Comparison of ENCODE assay signal across 14 cellular contexts in the genomic region with DNA sequence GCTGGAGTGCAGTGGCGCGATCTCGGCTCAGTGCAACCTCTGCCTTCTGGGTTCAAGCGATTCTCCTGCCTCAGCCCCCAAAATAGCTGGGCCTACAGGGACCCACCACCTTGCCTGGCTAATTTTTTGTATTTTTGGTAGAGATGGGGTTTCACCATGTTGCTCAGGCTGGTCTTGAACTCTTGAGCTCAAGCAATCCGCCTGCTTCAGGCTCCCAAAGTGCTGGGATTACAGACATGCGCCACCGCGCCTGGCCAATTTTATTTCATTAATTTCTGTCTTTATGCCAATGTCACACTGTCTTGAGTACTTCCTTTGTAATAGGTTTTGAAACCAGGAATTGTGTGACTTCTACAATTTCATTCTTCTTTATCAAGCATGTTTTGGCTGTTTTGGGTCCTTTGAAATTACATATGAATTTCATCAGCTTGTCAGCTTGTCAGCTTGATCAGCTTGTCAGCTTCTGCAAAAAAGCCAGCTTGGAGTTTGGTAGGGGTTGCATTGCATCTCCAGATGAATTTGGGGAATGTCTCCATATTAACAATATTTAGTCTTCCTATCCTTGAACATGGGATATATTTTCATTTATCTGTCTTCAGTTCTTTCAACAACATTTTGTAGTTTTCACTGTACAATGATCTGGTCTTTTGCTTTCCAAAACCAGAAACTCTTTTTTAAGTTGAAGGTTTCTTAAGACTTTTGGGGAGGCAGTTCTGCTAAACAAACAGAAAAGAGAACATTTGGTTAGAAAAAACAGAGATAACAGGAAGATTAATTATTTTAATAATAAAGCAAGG. TPM values are rescaled to one million over a fixed set of nuclear protein-coding genes. Genes with fewer than 3 reads are reported as not detected.
DNase-seq lines count a peak whose midpoint lies in the region; ATAC-seq and TF ChIP-seq lines count a peak whose summit lies in the region.
"Had no signal": no experiment of that assay in that cellular context is flagged by ENCODE, and none has a peak within 500 bp of the region (broad histone marks: within the 10 kb centered on the region; RNA-seq: fewer than 3 reads in every experiment).

No MANE protein-coding gene starts in this region.

- intact Hi-C loops in activated CD8-positive, alpha-beta T cell treated with anti-CD3 and anti-CD28 coated beads for 36 hours (cut with micrococcal nuclease): no loop called here
- intact Hi-C loops in Calu3 (cut with micrococcal nuclease; ENCODE audit: unreplicated experiment) (no loop called here), lower lobe of right lung (cut with DNase I) (no loop called here)

- H3K36me3 ChIP-seq in lower lobe of right lung: no peaks in the 10 kb centered on the region

- peaks cover 22% of the 10 kb centered on the region for H3K4me1 ChIP-seq in lower lobe of right lung

- no peaks in the 10 kb centered on the region for H3K27me3 Mint-ChIP-seq in activated CD8-positive, alpha-beta T cell treated with anti-CD3 and anti-CD28 coated beads for 36 hours
- no peaks in the 10 kb centered on the region for H3K27me3 Mint-ChIP-seq in activated CD8-positive, alpha-beta T cell treated with anti-CD3 and anti-CD28 coated beads, Interleukin-2, amount 10 ng/mL, durations not matched to agents 7 days and 5 days (ENCODE audit: low read depth)
- H3K27me3 Mint-ChIP-seq in Calu3 (ENCODE audit: unreplicated experiment) (no peaks in the 10 kb centered on the region), T-helper 17 cell (no peaks in the 10 kb centered on the region)

- H3K9me3 ChIP-seq in T-helper 17 cell (ENCODE audit: control insufficient read depth, low read length, poor library complexity, severe bottlenecking) (no peaks in the 10 kb centered on the region), lower lobe of right lung (no peaks in the 10 kb centered on the region)
- H3K9me3 ChIP-seq: spleen had no signal

- TF ChIP-seq POLR2A in GM18505 (IDR thresholded peaks at IDR 0.05; ENCODE audit: borderline replicate concordance, extremely low read depth, insufficient read depth, insufficient read length): no peak

- peaks cover 34% of the 10 kb centered on the region for H3K36me3 Mint-ChIP-seq in activated CD8-positive, alpha-beta T cell treated with anti-CD3 and anti-CD28 coated beads for 36 hours (ENCODE audit: low read depth)
- peaks cover 21% of the 10 kb centered on the region for H3K36me3 Mint-ChIP-seq in activated CD8-positive, alpha-beta T cell treated with anti-CD3 and anti-CD28 coated beads, Interleukin-2, amount 10 ng/mL, durations not matched to agents 7 days and 5 days (ENCODE audit: low read depth)
- H3K36me3 Mint-ChIP-seq in Calu3 (ENCODE audit: insufficient read depth, unreplicated experiment): peaks cover 11% of the 10 kb centered on the region
- peaks cover 3% of the 10 kb centered on the region for H3K36me3 Mint-ChIP-seq in T-helper 17 cell (ENCODE audit: low read depth)

- peak overlapping the region; percentile 65 for H3K27ac Mint-ChIP-seq in activated CD8-positive, alpha-beta T cell treated with anti-CD3 and anti-CD28 coated beads for 36 hours
- no peak overlapping the region for H3K27ac Mint-ChIP-seq in activated CD8-positive, alpha-beta T cell treated with anti-CD3 and anti-CD28 coated beads, Interleukin-2, amount 10 ng/mL, durations not matched to agents 7 days and 5 days
- H3K27ac Mint-ChIP-seq in Calu3 (ENCODE audit: unreplicated experiment): peak overlapping the region; percentile 44
- peak overlapping the region; percentile 74 for H3K27ac Mint-ChIP-seq in T-helper 17 cell

- no peaks in the 10 kb centered on the region for H3K27me3 ChIP-seq in lower lobe of right lung (ENCODE audit: low read depth)
- H3K27me3 ChIP-seq: spleen had no signal

- H3K4me1 Mint-ChIP-seq in activated CD8-positive, alpha-beta T cell treated with anti-CD3 and anti-CD28 coated beads for 36 hours (ENCODE audit: low read depth): peaks cover 51% of the 10 kb centered on the region
- peaks cover 13% of the 10 kb centered on the region for H3K4me1 Mint-ChIP-seq in activated CD8-positive, alpha-beta T cell treated with anti-CD3 and anti-CD28 coated beads, Interleukin-2, amount 10 ng/mL, durations not matched to agents 7 days and 5 days (ENCODE audit: low read depth)
- H3K4me1 Mint-ChIP-seq in Calu3 (ENCODE audit: low read depth, unreplicated experiment) (peaks cover 42% of the 10 kb centered on the region), T-helper 17 cell (peaks cover 37% of the 10 kb centered on the region)

- TF ChIP-seq CTCF in activated CD8-positive, alpha-beta T cell treated with anti-CD3 and anti-CD28 coated beads for 36 hours (IDR thresholded peaks at IDR 0.05): no peak
- no peak for TF ChIP-seq CTCF in Calu3 (IDR thresholded peaks at IDR 0.05; ENCODE audit: unreplicated experiment)
- no peak for TF ChIP-seq CTCF in lower lobe of right lung (IDR thresholded peaks at IDR 0.05)

- CTCF ChIA-PET in activated CD8-positive, alpha-beta T cell treated with anti-CD3 and anti-CD28 coated beads for 36 hours (lab: Charles Lee): no interaction called here
- CTCF ChIA-PET in activated CD8-positive, alpha-beta T cell treated with anti-CD3 and anti-CD28 coated beads, Interleukin-2, amount 10 ng/mL, durations not matched to agents 7 days and 5 days (lab: Charles Lee): interaction anchor here (1.0 kb wide), 1 partner anchor 49 kb away, joined by 4 read pairs; no protein-coding TSS in a partner anchor
- CTCF ChIA-PET in Calu3 (lab: Charles Lee): no interaction called here

- BruUV-seq in Calu3 (replicated peaks; lab: Mats Ljungman, UMichigan): no TSS peak

- DNase-seq in activated CD8-positive, alpha-beta T cell treated with anti-CD3 and anti-CD28 coated beads for 36 hours: no peak
- no peak for DNase-seq in activated CD8-positive, alpha-beta T cell treated with anti-CD3 and anti-CD28 coated beads, Interleukin-2, amount 10 ng/mL, durations not matched to agents 7 days and 5 days
- DNase-seq in Calu3: no peak
- no peak for DNase-seq in T-helper 17 cell
- no peak for DNase-seq in lower lobe of right lung
- DNase-seq: caudate nucleus; GM23248; NCI-H774; spleen; stimulated activated CD4-positive, alpha-beta T cell treated with anti-CD3 and anti-CD28 coated beads, Interleukin-4, amount 100 ng/mL, for 4 hours had no signal

- no peak overlapping the region for H3K4me3 Mint-ChIP-seq in activated CD8-positive, alpha-beta T cell treated with anti-CD3 and anti-CD28 coated beads for 36 hours
- H3K4me3 Mint-ChIP-seq in activated CD8-positive, alpha-beta T cell treated with anti-CD3 and anti-CD28 coated beads, Interleukin-2, amount 10 ng/mL, durations not matched to agents 7 days and 5 days: no peak overlapping the region
- no peak overlapping the region for H3K4me3 Mint-ChIP-seq in Calu3 (ENCODE audit: low read depth, unreplicated experiment)
- H3K4me3 Mint-ChIP-seq in T-helper 17 cell: no peak overlapping the region

- H3K4me3 ChIP-seq in lower lobe of right lung: no peak overlapping the region
- H3K4me3 ChIP-seq: GM23248, spleen had no signal

- peak overlapping the region; percentile 37 for H3K27ac ChIP-seq in lower lobe of right lung
- H3K27ac ChIP-seq: GM23248 had no signal

- H3K9me3 Mint-ChIP-seq in activated CD8-positive, alpha-beta T cell treated with anti-CD3 and anti-CD28 coated beads for 36 hours: no peaks in the 10 kb centered on the region
- H3K9me3 Mint-ChIP-seq in activated CD8-positive, alpha-beta T cell treated with anti-CD3 and anti-CD28 coated beads, Interleukin-2, amount 10 ng/mL, durations not matched to agents 7 days and 5 days (ENCODE audit: insufficient read depth): no peaks in the 10 kb centered on the region
- no peaks in the 10 kb centered on the region for H3K9me3 Mint-ChIP-seq in Calu3 (ENCODE audit: low read depth, unreplicated experiment)

- POLR2A ChIA-PET in activated CD8-positive, alpha-beta T cell treated with anti-CD3 and anti-CD28 coated beads for 36 hours (lab: Charles Lee): interaction anchor here (0.6 kb wide), 1 partner anchor 49 kb away, joined by 3 read pairs; no protein-coding TSS in a partner anchor
- POLR2A ChIA-PET in activated CD8-positive, alpha-beta T cell treated with anti-CD3 and anti-CD28 coated beads, Interleukin-2, amount 10 ng/mL, durations not matched to agents 7 days and 5 days (lab: Charles Lee): no interaction called here

- ATAC-seq in activated CD8-positive, alpha-beta T cell treated with anti-CD3 and anti-CD28 coated beads for 36 hours: no peak
- no peak for ATAC-seq in activated CD8-positive, alpha-beta T cell treated with anti-CD3 and anti-CD28 coated beads, Interleukin-2, amount 10 ng/mL, durations not matched to agents 7 days and 5 days
- ATAC-seq in T-helper 17 cell: no peak
- peak; percentile 51 to 66 for ATAC-seq in lower lobe of right lung
- ATAC-seq in GM18505 (IDR thresholded peaks at IDR 0.05; ENCODE audit: unreplicated experiment): no peak
- no peak for ATAC-seq in HG03095 (IDR thresholded peaks at IDR 0.05; ENCODE audit: unreplicated experiment)
- no peak for ATAC-seq in HG03457 (IDR thresholded peaks at IDR 0.05; ENCODE audit: unreplicated experiment)
- ATAC-seq: esophagus mucosa had no signal

RNA-seq across cellular contexts. Expression of gene ZFAND3, which starts 20.8 kb away (rescaled TPM):
- 10 to 100 TPM; 32.3 to 37.9 TPM for total RNA-seq in activated CD8-positive, alpha-beta T cell treated with anti-CD3 and anti-CD28 coated beads for 36 hours
- total RNA-seq in activated CD8-positive, alpha-beta T cell treated with anti-CD3 and anti-CD28 coated beads, Interleukin-2, amount 10 ng/mL, durations not matched to agents 7 days and 5 days: 10 to 100 TPM; 27.5 to 29.2 TPM
- total RNA-seq in Calu3 (2022): 75.0 and 80.5 TPM in 2 replicates
- 10 to 100 TPM; 48.6 to 61.0 TPM for total RNA-seq in T-helper 17 cell
- total RNA-seq in lower lobe of right lung: 83.3 TPM

Comparison
In these comparisons a context has a peak if more than half of its experiments do, and no peak if none do; other contexts are left out.
1. ATAC-seq: peak in lower lobe of right lung (2 of 2); none in activated CD8-positive, alpha-beta T cell treated with anti-CD3 and anti-CD28 coated beads for 36 hours (single experiment), activated CD8-positive, alpha-beta T cell treated with anti-CD3 and anti-CD28 coated beads, Interleukin-2, amount 10 ng/mL, durations not matched to agents 7 days and 5 days (single experiment), T-helper 17 cell (single experiment), GM18505 (single experiment), HG03095 (single experiment) and HG03457 (single experiment).